9 cellular contexts compared by ENCODE assay signal in the genomic region with DNA sequence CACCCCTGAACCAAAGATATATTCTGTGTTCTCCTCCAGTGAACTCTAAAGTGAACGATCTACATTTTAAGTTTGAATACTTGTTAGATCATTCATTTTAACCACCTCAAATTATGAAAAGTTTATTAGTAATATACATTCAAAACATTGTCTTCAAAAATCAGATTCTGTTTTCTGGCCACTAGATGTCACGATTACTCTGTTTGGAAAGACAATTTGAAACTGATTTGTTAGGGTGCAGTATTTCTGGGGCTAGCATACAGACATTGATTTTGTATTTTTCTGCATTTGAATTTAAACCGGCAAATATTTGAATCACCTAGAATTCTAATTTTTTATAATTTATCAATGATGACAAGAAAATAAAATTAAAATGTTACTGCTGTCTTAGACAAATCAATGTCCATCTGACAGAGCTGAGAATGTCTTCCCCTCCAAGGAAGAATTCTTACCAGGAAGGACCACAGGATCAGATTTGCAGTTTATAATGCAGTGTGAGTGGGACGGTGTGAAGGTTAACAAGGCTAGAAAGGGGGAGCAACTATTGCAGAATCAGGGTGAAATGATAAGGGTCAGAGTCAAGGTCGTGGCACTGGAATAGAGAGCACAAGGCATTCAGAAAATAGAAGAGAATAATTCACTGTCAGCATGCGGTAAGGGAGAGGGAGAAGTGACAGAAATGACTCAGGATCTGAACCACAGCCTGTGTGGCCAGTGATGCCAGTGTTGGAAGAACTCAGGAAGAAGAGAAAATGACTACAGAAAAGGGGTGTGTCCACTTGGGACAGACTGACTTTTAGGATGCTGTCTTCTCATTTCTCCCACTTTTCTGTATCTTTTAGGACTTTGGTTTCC.
DNase-seq lines count a peak whose midpoint lies in the region; ATAC-seq and TF ChIP-seq lines count a peak whose summit lies in the region.
"Had no signal": no experiment of that assay in that cellular context is flagged by ENCODE, and none has a peak within 500 bp of the region (broad histone marks: within the 10 kb centered on the region; RNA-seq: fewer than 3 reads in every experiment).

No MANE protein-coding gene starts in this region.

- intact Hi-C loops in activated CD8-positive, alpha-beta T cell treated with anti-CD3 and anti-CD28 coated beads for 36 hours (cut with micrococcal nuclease): loop anchor here (10.0 kb wide), 2 partner anchors 331 to 731 kb away; no protein-coding TSS in a partner anchor
- intact Hi-C loops in spleen (cut with DNase I; ENCODE audit: low total_unique reads): no loop called here

- peak; percentile 77 for TF ChIP-seq CTCF in activated CD8-positive, alpha-beta T cell treated with anti-CD3 and anti-CD28 coated beads for 36 hours (IDR thresholded peaks at IDR 0.05)
- TF ChIP-seq CTCF in choroid plexus epithelial cell (conservative IDR thresholded peaks at IDR 0.05; ENCODE audit: low read depth, low read length) (peak; percentile 66), spleen (IDR thresholded peaks at IDR 0.05 in 8 of 11, conservative IDR thresholded peaks at IDR 0.05 in 3 of 11) (peak in 5 of 11 experiments; percentile 26 to 40 (median 36))

- ATAC-seq in activated CD8-positive, alpha-beta T cell treated with anti-CD3 and anti-CD28 coated beads for 36 hours: no peak
- no peak for ATAC-seq in activated CD8-positive, alpha-beta T cell treated with anti-CD3 and anti-CD28 coated beads, Interleukin-2, amount 10 ng/mL, durations not matched to agents 7 days and 5 days
- ATAC-seq in HG02938 (IDR thresholded peaks at IDR 0.05; ENCODE audit: unreplicated experiment): no peak

- no peaks in the 10 kb centered on the region for H3K9me3 ChIP-seq in spleen
- no peaks in the 10 kb centered on the region for H3K9me3 ChIP-seq in effector memory CD4-positive, alpha-beta T cell (ENCODE audit: control insufficient read depth, low read length)

- H3K9me3 Mint-ChIP-seq in activated CD8-positive, alpha-beta T cell treated with anti-CD3 and anti-CD28 coated beads for 36 hours: no peaks in the 10 kb centered on the region
- no peaks in the 10 kb centered on the region for H3K9me3 Mint-ChIP-seq in activated CD8-positive, alpha-beta T cell treated with anti-CD3 and anti-CD28 coated beads, Interleukin-2, amount 10 ng/mL, durations not matched to agents 7 days and 5 days (ENCODE audit: insufficient read depth)

- no peak overlapping the region for H3K27ac ChIP-seq in spleen
- no peak overlapping the region for H3K27ac ChIP-seq in effector memory CD4-positive, alpha-beta T cell (ENCODE audit: insufficient read depth, low read length, poor library complexity, severe bottlenecking)

- no peak for DNase-seq in activated CD8-positive, alpha-beta T cell treated with anti-CD3 and anti-CD28 coated beads for 36 hours
- no peak for DNase-seq in activated CD8-positive, alpha-beta T cell treated with anti-CD3 and anti-CD28 coated beads, Interleukin-2, amount 10 ng/mL, durations not matched to agents 7 days and 5 days
- DNase-seq in NCI-H2171 treated with DMSO at 0.1 percent for 48 hours (lab: John Stamatoyannopoulos, UW) (peak; percentile 54), choroid plexus epithelial cell (ENCODE audit: low read depth) (peak; percentile 69), lung microvascular endothelial cell (ENCODE audit: low read depth in 2 of 2) (peak; percentile 54 to 66), spleen (no peak)
- DNase-seq in effector memory CD4-positive, alpha-beta T cell: no peak

- 34 to 39% (median 37%) methylated on average over 6 of the region's 6 CpGs for WGBS in spleen, 5 donors

- no peaks in the 10 kb centered on the region for H3K36me3 Mint-ChIP-seq in activated CD8-positive, alpha-beta T cell treated with anti-CD3 and anti-CD28 coated beads for 36 hours (ENCODE audit: low read depth)
- no peaks in the 10 kb centered on the region for H3K36me3 Mint-ChIP-seq in activated CD8-positive, alpha-beta T cell treated with anti-CD3 and anti-CD28 coated beads, Interleukin-2, amount 10 ng/mL, durations not matched to agents 7 days and 5 days (ENCODE audit: low read depth)
- H3K36me3 Mint-ChIP-seq: activated naive CD8-positive, alpha-beta T cell had no signal

- POLR2A ChIA-PET in activated CD8-positive, alpha-beta T cell treated with anti-CD3 and anti-CD28 coated beads for 36 hours (lab: Charles Lee): no interaction called here
- POLR2A ChIA-PET in activated CD8-positive, alpha-beta T cell treated with anti-CD3 and anti-CD28 coated beads, Interleukin-2, amount 10 ng/mL, durations not matched to agents 7 days and 5 days (lab: Charles Lee): no interaction called here

- H3K27me3 Mint-ChIP-seq in activated CD8-positive, alpha-beta T cell treated with anti-CD3 and anti-CD28 coated beads for 36 hours: no peaks in the 10 kb centered on the region
- H3K27me3 Mint-ChIP-seq in activated CD8-positive, alpha-beta T cell treated with anti-CD3 and anti-CD28 coated beads, Interleukin-2, amount 10 ng/mL, durations not matched to agents 7 days and 5 days (ENCODE audit: low read depth): no peaks in the 10 kb centered on the region
- H3K27me3 Mint-ChIP-seq: activated naive CD8-positive, alpha-beta T cell had no signal

- no peak overlapping the region for H3K4me3 Mint-ChIP-seq in activated CD8-positive, alpha-beta T cell treated with anti-CD3 and anti-CD28 coated beads for 36 hours
- no peak overlapping the region for H3K4me3 Mint-ChIP-seq in activated CD8-positive, alpha-beta T cell treated with anti-CD3 and anti-CD28 coated beads, Interleukin-2, amount 10 ng/mL, durations not matched to agents 7 days and 5 days
- H3K4me3 Mint-ChIP-seq: activated naive CD8-positive, alpha-beta T cell had no signal

- H3K27me3 ChIP-seq in spleen (replicated peaks in 1 of 7): no peaks in the 10 kb centered on the region
- H3K27me3 ChIP-seq in effector memory CD4-positive, alpha-beta T cell (replicated peaks; ENCODE audit: control insufficient read depth, insufficient read depth, low read length, poor library complexity, severe bottlenecking): no peaks in the 10 kb centered on the region

- peaks cover 0 to 6% (median 2%) of the 10 kb centered on the region in 6 donors for H3K4me1 ChIP-seq in spleen
- no peaks in the 10 kb centered on the region for H3K4me1 ChIP-seq in effector memory CD4-positive, alpha-beta T cell (ENCODE audit: control insufficient read depth, insufficient read depth, low read length, poor library complexity, severe bottlenecking)

- CTCF ChIA-PET in activated CD8-positive, alpha-beta T cell treated with anti-CD3 and anti-CD28 coated beads for 36 hours (lab: Charles Lee): interaction anchor here (0.8 to 1.1 kb wide), 2 partner anchors 233 to 738 kb away, joined by 3 read pairs; no protein-coding TSS in a partner anchor
- CTCF ChIA-PET in activated CD8-positive, alpha-beta T cell treated with anti-CD3 and anti-CD28 coated beads, Interleukin-2, amount 10 ng/mL, durations not matched to agents 7 days and 5 days (lab: Charles Lee): no interaction called here

- H3K4me3 ChIP-seq in choroid plexus epithelial cell (ENCODE audit: low read depth, low read length): no peak overlapping the region
- H3K4me3 ChIP-seq in spleen: no peak overlapping the region
- H3K4me3 ChIP-seq in effector memory CD4-positive, alpha-beta T cell (ENCODE audit: insufficient read depth, low read depth, low read length, poor library complexity, severe bottlenecking): no peak overlapping the region

- H3K36me3 ChIP-seq in spleen: no peaks in the 10 kb centered on the region
- H3K36me3 ChIP-seq in effector memory CD4-positive, alpha-beta T cell (ENCODE audit: control insufficient read depth, insufficient read depth, low read length): no peaks in the 10 kb centered on the region

- H3K27ac Mint-ChIP-seq in activated CD8-positive, alpha-beta T cell treated with anti-CD3 and anti-CD28 coated beads for 36 hours: no peak overlapping the region
- no peak overlapping the region for H3K27ac Mint-ChIP-seq in activated CD8-positive, alpha-beta T cell treated with anti-CD3 and anti-CD28 coated beads, Interleukin-2, amount 10 ng/mL, durations not matched to agents 7 days and 5 days
- H3K27ac Mint-ChIP-seq: activated naive CD8-positive, alpha-beta T cell had no signal

- H3K4me1 Mint-ChIP-seq in activated CD8-positive, alpha-beta T cell treated with anti-CD3 and anti-CD28 coated beads for 36 hours (ENCODE audit: low read depth): no peaks in the 10 kb centered on the region
- peaks cover 3% of the 10 kb centered on the region for H3K4me1 Mint-ChIP-seq in activated CD8-positive, alpha-beta T cell treated with anti-CD3 and anti-CD28 coated beads, Interleukin-2, amount 10 ng/mL, durations not matched to agents 7 days and 5 days (ENCODE audit: low read depth)

- no peak for TF ChIP-seq POLR2A in spleen (IDR thresholded peaks at IDR 0.05)

Comparison
In these comparisons a context has a peak if more than half of its experiments do, and no peak if none do; other contexts are left out.
1. DNase-seq: peak in NCI-H2171 treated with DMSO at 0.1 percent for 48 hours (single experiment), choroid plexus epithelial cell (single experiment) and lung microvascular endothelial cell (2 of 2); none in activated CD8-positive, alpha-beta T cell treated with anti-CD3 and anti-CD28 coated beads for 36 hours (single experiment), activated CD8-positive, alpha-beta T cell treated with anti-CD3 and anti-CD28 coated beads, Interleukin-2, amount 10 ng/mL, durations not matched to agents 7 days and 5 days (single experiment), spleen (single experiment) and effector memory CD4-positive, alpha-beta T cell (0 of 3).